ENCODE assay signal across 17 cellular contexts in genomic region chr13:23822252-23822824, GRCh38.
"Had no signal": no experiment of that assay in that cellular context is flagged by ENCODE, and none has a peak within 500 bp of the region (broad histone marks: within the 10 kb centered on the region; RNA-seq: fewer than 3 reads in every experiment).

No MANE protein-coding gene starts in this region.

- H3K36me3 ChIP-seq: lower lobe of right lung, transverse colon, WERI-Rb-1 had no signal

- H3K79me2 ChIP-seq: parathyroid adenoma had no signal

- H3K27me3 ChIP-seq: body of pancreas, transverse colon had no signal

- H3K27ac ChIP-seq: body of pancreas, lower lobe of right lung, parathyroid adenoma, transverse colon, WERI-Rb-1 had no signal

- H3K4me1 ChIP-seq: body of pancreas, parathyroid adenoma, transverse colon had no signal

- DNase-seq: activated CD4-positive, alpha-beta memory T cell treated with anti-CD3 and anti-CD28 coated beads, Interleukin-2, amount 10 ng/mL, durations not matched to agents 7 days and 5 days; activated CD4-positive, alpha-beta T cell treated with anti-CD3 and anti-CD28 coated beads for 36 hours; activated T-cell treated with anti-CD3 and anti-CD28 coated beads, Interleukin-2, amount 50 U/mL, for 24 hours; amniotic stem cell; body of pancreas; cortex of kidney; effector CD4-positive, alpha-beta T cell; kidney glomerular epithelial cell; lower lobe of right lung; naive B cell; stimulated activated CD4-positive, alpha-beta T cell treated with anti-CD3 and anti-CD28 coated beads, Interleukin-15, amount 100 ng/mL, for 24 hours; stimulated activated CD4-positive, alpha-beta T cell treated with anti-CD3 and anti-CD28 coated beads, Interleukin-4, amount 100 ng/mL, for 1 hour; stimulated activated naive B cell treated with anti-CD40 and anti-IgM and Interleukin-4, amounts not matched to agents 10 μg/mL and 1 μg/mL and 100 μg/mL, for 72 hours; transverse colon; WERI-Rb-1 had no signal

- H2AFZ ChIP-seq: parathyroid adenoma had no signal

- H3K9me3 ChIP-seq: body of pancreas, lower lobe of right lung, transverse colon had no signal

- H3K9ac ChIP-seq: parathyroid adenoma had no signal

- ATAC-seq: activated CD4-positive, alpha-beta T cell treated with anti-CD3 and anti-CD28 coated beads for 36 hours; activated naive CD4-positive, alpha-beta T cell treated with anti-CD3 and anti-CD28 coated beads, Interleukin-2, amount 50 U/mL, for 72 hours; body of pancreas; lower lobe of right lung; stimulated activated naive B cell treated with anti-CD40 and anti-IgM and Interleukin-4, amounts not matched to agents 10 μg/mL and 1 μg/mL and 100 μg/mL, for 72 hours had no signal

- H3K4me3 ChIP-seq: body of pancreas, lower lobe of right lung, transverse colon had no signal
